Comparison of ENCODE assay signal across 8 cellular contexts in genomic region chr5:73796164-73797141, GRCh38.
DNase-seq lines count a peak whose midpoint lies in the region; ATAC-seq, FAIRE-seq and TF ChIP-seq lines count a peak whose summit lies in the region.

No MANE protein-coding gene starts in this region.

- POLR2A ChIA-PET in H1 (lab: Charles Lee; ENCODE audit: partially characterized antibody) = no interaction called here

- H2BK20ac ChIP-seq in H1 (ENCODE audit: low read length) = no peak overlapping the region

- no peak overlapping the region for H3K18ac ChIP-seq in H1 (ENCODE audit: extremely low read depth, low read length)

- no peak overlapping the region for H2BK15ac ChIP-seq in H1 (ENCODE audit: low read length)

- no peaks in the 10 kb centered on the region for H3K9me3 ChIP-seq in BLaER1 treated with 17β-estradiol and CSF1 and Interleukin-3, amounts not matched to agents 10 nM and 100 nM (replicated peaks in 1 of 11)
- H3K9me3 ChIP-seq in H1 (ENCODE audit: insufficient read depth in 2 of 2, low read depth in 1 of 2, low read length in 1 of 2) = no peaks in the 10 kb centered on the region
- no peaks in the 10 kb centered on the region for H3K9me3 ChIP-seq in osteoblast (ENCODE audit: low read depth, low read length)

- 82% methylated on average over 11 of the region's 11 CpGs; no CpG with 5 or more reads in 1 of the 2 experiments for WGBS in H1 (ENCODE audit: extremely low coverage in 1 of 2, insufficient coverage in 1 of 2, insufficient read length in 1 of 2, insufficient replicate concordance in 2 of 2, low coverage in 1 of 2, low lambda C conversion rate in 2 of 2, missing lambda C conversion rate in 1 of 2), 2 experiments

- H4K20me1 ChIP-seq in BLaER1 treated with 17β-estradiol and CSF1 and Interleukin-3, amounts not matched to agents 10 nM and 100 nM = no peaks in the 10 kb centered on the region
- H4K20me1 ChIP-seq in H1 (replicated peaks in 1 of 2; ENCODE audit: control insufficient read depth in 1 of 2, insufficient read depth in 2 of 2, low read length in 2 of 2) = no peaks in the 10 kb centered on the region
- H4K20me1 ChIP-seq in osteoblast (ENCODE audit: insufficient read depth, low read length) = no peaks in the 10 kb centered on the region

- H3K27me3 ChIP-seq in BLaER1 treated with 17β-estradiol and CSF1 and Interleukin-3, amounts not matched to agents 10 nM and 100 nM = no peaks in the 10 kb centered on the region
- H3K27me3 ChIP-seq in H1 (replicated peaks in 1 of 4; ENCODE audit: control insufficient read depth in 3 of 4, extremely low read depth in 1 of 4, insufficient read depth in 3 of 4, low read length in 3 of 4) (no peaks in the 10 kb centered on the region), osteoblast (ENCODE audit: insufficient read depth, low read length) (no peaks in the 10 kb centered on the region)

- H2BK5ac ChIP-seq in H1 (ENCODE audit: low read depth, low read length) = no peak overlapping the region

- H3K14ac ChIP-seq in H1 (ENCODE audit: insufficient read length) = no peak overlapping the region

- no peak for FAIRE-seq in H1 (lab: Jason Lieb, UNC)

- TF ChIP-seq EP300 in H1 (IDR thresholded peaks at IDR 0.05; ENCODE audit: borderline replicate concordance in 1 of 2, low read depth in 2 of 2, low read length in 2 of 2) = no peak

- CTCF ChIA-PET in H1 (lab: Charles Lee; ENCODE audit: partially characterized antibody) = interaction anchor here (0.6 to 14.7 kb wide), 5 partner anchors 8 to 294 kb away, joined by 3 to 254 read pairs (median 3); no protein-coding TSS in a partner anchor

- no peak overlapping the region for H4K5ac ChIP-seq in H1 (ENCODE audit: insufficient read length, low read depth, low read length)

- no peak overlapping the region for H2AK5ac ChIP-seq in H1 (ENCODE audit: low read depth, low read length)

- no peak overlapping the region for H3K4me3 ChIP-seq in BLaER1 treated with 17β-estradiol and CSF1 and Interleukin-3, amounts not matched to agents 10 nM and 100 nM
- H3K4me3 ChIP-seq in H1 (ENCODE audit: extremely low read depth in 1 of 4, insufficient read depth in 2 of 4, low read depth in 3 of 4, low read length in 4 of 4) = no peak overlapping the region
- H3K4me3 ChIP-seq in osteoblast (ENCODE audit: insufficient read depth, low read length) = peak overlapping the region; percentile 1

- no peak for TF ChIP-seq CTCF in H1 (IDR thresholded peaks at IDR 0.05; ENCODE audit: control extremely low read depth in 1 of 3, insufficient read depth in 1 of 3, low read depth in 1 of 3, low read length in 3 of 3)
- TF ChIP-seq CTCF in osteoblast (IDR thresholded peaks at IDR 0.05; ENCODE audit: extremely low read depth, low read depth, low read length) = no peak

- peak overlapping the region; percentile 18 for H4K91ac ChIP-seq in H1 (replicated peaks; ENCODE audit: insufficient read length, low read length)

- no peak overlapping the region for H3K23ac ChIP-seq in H1 (ENCODE audit: insufficient read length)

- no peak overlapping the region; the same call in 1 of the 2 replicates for H2BK12ac ChIP-seq in H1 (ENCODE audit: low read depth, low read length)

- DNase-seq in MV-4-11 (lab: John Stamatoyannopoulos, UW) (peak; percentile 75), H1 (ENCODE audit: low read depth in 1 of 2, low spot score in 2 of 2) (no peak), osteoblast (ENCODE audit: insufficient read length, low spot score, missing footprints) (peak; percentile 91), NCI-H774 (lab: John Stamatoyannopoulos, UW) (no peak), NCI-H2107 (lab: John Stamatoyannopoulos, UW) (no peak)

- no peak overlapping the region for H3K9ac ChIP-seq in BLaER1 treated with 17β-estradiol and CSF1 and Interleukin-3, amounts not matched to agents 10 nM and 100 nM
- H3K9ac ChIP-seq in H1 (replicated peaks in 1 of 4; ENCODE audit: extremely low read depth in 1 of 4, low read depth in 3 of 4, low read length in 3 of 4) = no peak overlapping the region; a peak in 1 of 7 replicates

- no peak for TF ChIP-seq POLR2A in H1 (IDR thresholded peaks at IDR 0.05; ENCODE audit: control extremely low read depth in 1 of 2, low read depth in 2 of 2, low read length in 2 of 2)

- no peak for TF ChIP-seq RAD21 in H1 (IDR thresholded peaks at IDR 0.05 in 1 of 2, conservative IDR thresholded peaks at IDR 0.05 in 1 of 2; ENCODE audit: low read depth in 2 of 2, low read length in 2 of 2)

- H3K23me2 ChIP-seq in H1 (ENCODE audit: low read depth, low read length) = no peaks in the 10 kb centered on the region

- H4K8ac ChIP-seq in H1 (ENCODE audit: extremely low read depth, insufficient read depth, low read length) = peak overlapping the region; percentile 63; the same call in 1 of the 2 replicates

- peaks cover 12 to 31% (median 21%) of the 10 kb centered on the region in 10 experiments for H3K4me1 ChIP-seq in BLaER1 treated with 17β-estradiol and CSF1 and Interleukin-3, amounts not matched to agents 10 nM and 100 nM
- H3K4me1 ChIP-seq in H1 (replicated peaks in 1 of 4; ENCODE audit: control insufficient read depth in 3 of 4, insufficient read depth in 4 of 4, low read length in 3 of 4) (peaks cover 0 to 5% (median 0%) of the 10 kb centered on the region in 4 experiments; a peak in 1 of 7 replicates), osteoblast (ENCODE audit: insufficient read depth, low read length) (peaks cover 37% of the 10 kb centered on the region)

- peak overlapping the region; percentile 48 to 67 (median 58) for H3K4me2 ChIP-seq in BLaER1 treated with 17β-estradiol and CSF1 and Interleukin-3, amounts not matched to agents 10 nM and 100 nM
- H3K4me2 ChIP-seq in H1 (ENCODE audit: insufficient read depth in 1 of 2, low read depth in 2 of 2, low read length in 2 of 2) (no peak overlapping the region), osteoblast (ENCODE audit: insufficient read depth, low read length) (peak overlapping the region; percentile 62)

- no peak overlapping the region for H2BK120ac ChIP-seq in H1 (replicated peaks; ENCODE audit: low read depth, low read length)

- H3K56ac ChIP-seq in H1 (replicated peaks; ENCODE audit: insufficient read length, low read depth, low read length) = no peak overlapping the region

- H2AFZ ChIP-seq in H1 (ENCODE audit: low read length) = no peak overlapping the region
- H2AFZ ChIP-seq in osteoblast (ENCODE audit: low read length) = peak overlapping the region; percentile 22

- no peak overlapping the region for H3K4ac ChIP-seq in H1 (replicated peaks; ENCODE audit: insufficient read length, low read depth, low read length)

- ATAC-seq in GM19372 (IDR thresholded peaks at IDR 0.05; ENCODE audit: low read depth, unreplicated experiment) (peak; percentile 59), GM19023 (IDR thresholded peaks at IDR 0.05; ENCODE audit: unreplicated experiment) (no peak)

- H3K27ac ChIP-seq in BLaER1 treated with 17β-estradiol and CSF1 and Interleukin-3, amounts not matched to agents 10 nM and 100 nM = peak overlapping the region in 3 of 11 experiments; percentile 17 to 34 (median 32); a peak in 4 of 22 replicates
- H3K27ac ChIP-seq in H1 (ENCODE audit: low read depth, low read length) (no peak overlapping the region), osteoblast (ENCODE audit: low read depth, low read length) (peak overlapping the region; percentile 93)

- H3K79me2 ChIP-seq in H1 (ENCODE audit: control insufficient read depth in 1 of 2, insufficient read depth in 2 of 2, low read length in 2 of 2) (no peaks in the 10 kb centered on the region), osteoblast (ENCODE audit: insufficient read depth, low read length) (no peaks in the 10 kb centered on the region)

- H3K36me3 ChIP-seq in BLaER1 treated with 17β-estradiol and CSF1 and Interleukin-3, amounts not matched to agents 10 nM and 100 nM = no peaks in the 10 kb centered on the region
- H3K36me3 ChIP-seq in H1 (ENCODE audit: control insufficient read depth in 2 of 4, insufficient read depth in 4 of 4, low read length in 3 of 4) (no peaks in the 10 kb centered on the region), osteoblast (ENCODE audit: insufficient read depth, low read length) (no peaks in the 10 kb centered on the region)

- H3K79me1 ChIP-seq in H1 (ENCODE audit: low read depth, low read length) = no peaks in the 10 kb centered on the region

Comparison
In these comparisons a context has a peak if more than half of its experiments do, and no peak if none do; other contexts are left out.
1. H3K4me2 ChIP-seq: peak in BLaER1 treated with 17β-estradiol and CSF1 and Interleukin-3, amounts not matched to agents 10 nM and 100 nM (11 of 11) and osteoblast (single experiment); none in H1 (0 of 2).
2. DNase-seq: peak in MV-4-11 (single experiment) and osteoblast (single experiment); none in H1 (0 of 2), NCI-H774 (single experiment) and NCI-H2107 (single experiment).